Comparison of ENCODE assay signal across 15 cellular contexts in genomic region chr2:7468955-7469354, GRCh38.
DNase-seq lines count a peak whose midpoint lies in the region; ATAC-seq lines count a peak whose summit lies in the region.
"Had no signal": no experiment of that assay in that cellular context is flagged by ENCODE, and none has a peak within 500 bp of the region (broad histone marks: within the 10 kb centered on the region; RNA-seq: fewer than 3 reads in every experiment).

No MANE protein-coding gene starts in this region.

- H3K9ac ChIP-seq in GM23248 = no peak overlapping the region

- H3K4me3 ChIP-seq in GM23248 = no peak overlapping the region

- no peaks in the 10 kb centered on the region for H4K20me1 ChIP-seq in GM23248 (ENCODE audit: insufficient read depth)

- H3F3A ChIP-seq in GM23248 (ENCODE audit: insufficient read depth) = no peaks in the 10 kb centered on the region

- H3K36me3 ChIP-seq in GM23248 (ENCODE audit: low read depth) = no peaks in the 10 kb centered on the region

- H3K9me3 Mint-ChIP-seq in activated CD8-positive, alpha-beta memory T cell treated with anti-CD3 and anti-CD28 coated beads, Interleukin-2, amount 10 ng/mL, durations not matched to agents 7 days and 5 days (ENCODE audit: low read depth) = peaks cover 8% of the 10 kb centered on the region
- no peaks in the 10 kb centered on the region for H3K9me3 Mint-ChIP-seq in activated T-helper 17 cell treated with anti-CD3 and anti-CD28 coated beads, Interleukin-2, amount 50 U/mL, for 72 hours
- H3K9me3 Mint-ChIP-seq in natural killer cell treated with Interleukin-12 subunit alpha and Interleukin-12 subunit beta and Interleukin-15 and Interleukin-18, amount 100 ng/mL, for 72 hours = peaks cover 3% of the 10 kb centered on the region

- H3K4me3 Mint-ChIP-seq in activated CD8-positive, alpha-beta memory T cell treated with anti-CD3 and anti-CD28 coated beads, Interleukin-2, amount 10 ng/mL, durations not matched to agents 7 days and 5 days = no peak overlapping the region
- H3K4me3 Mint-ChIP-seq in activated T-helper 17 cell treated with anti-CD3 and anti-CD28 coated beads, Interleukin-2, amount 50 U/mL, for 72 hours = no peak overlapping the region
- H3K4me3 Mint-ChIP-seq in natural killer cell treated with Interleukin-12 subunit alpha and Interleukin-12 subunit beta and Interleukin-15 and Interleukin-18, amount 100 ng/mL, for 72 hours = peak overlapping the region; percentile 73

- H3K36me3 Mint-ChIP-seq in activated CD8-positive, alpha-beta memory T cell treated with anti-CD3 and anti-CD28 coated beads, Interleukin-2, amount 10 ng/mL, durations not matched to agents 7 days and 5 days = peaks cover 21% of the 10 kb centered on the region
- peaks cover 8% of the 10 kb centered on the region for H3K36me3 Mint-ChIP-seq in activated T-helper 17 cell treated with anti-CD3 and anti-CD28 coated beads, Interleukin-2, amount 50 U/mL, for 72 hours (ENCODE audit: low read depth)
- H3K36me3 Mint-ChIP-seq in natural killer cell treated with Interleukin-12 subunit alpha and Interleukin-12 subunit beta and Interleukin-15 and Interleukin-18, amount 100 ng/mL, for 72 hours = peaks cover 26% of the 10 kb centered on the region

- H3K4me1 ChIP-seq in GM23248 (ENCODE audit: insufficient read depth) = no peaks in the 10 kb centered on the region

- no peaks in the 10 kb centered on the region for H3K27me3 ChIP-seq in GM23248 (replicated peaks; ENCODE audit: insufficient read depth)

- H3K9me3 ChIP-seq in GM23248 (ENCODE audit: low read depth) = no peaks in the 10 kb centered on the region

- H3K27ac Mint-ChIP-seq in activated CD8-positive, alpha-beta memory T cell treated with anti-CD3 and anti-CD28 coated beads, Interleukin-2, amount 10 ng/mL, durations not matched to agents 7 days and 5 days = peak overlapping the region; percentile 95
- H3K27ac Mint-ChIP-seq in activated T-helper 17 cell treated with anti-CD3 and anti-CD28 coated beads, Interleukin-2, amount 50 U/mL, for 72 hours = peak overlapping the region; percentile 86
- H3K27ac Mint-ChIP-seq in natural killer cell treated with Interleukin-12 subunit alpha and Interleukin-12 subunit beta and Interleukin-15 and Interleukin-18, amount 100 ng/mL, for 72 hours = peak overlapping the region; percentile 75 to 94

- DNase-seq in activated CD8-positive, alpha-beta memory T cell treated with anti-CD3 and anti-CD28 coated beads, Interleukin-2, amount 10 ng/mL, durations not matched to agents 7 days and 5 days = no peak
- DNase-seq in activated CD8-positive, alpha-beta memory T cell treated with anti-CD3 and anti-CD28 coated beads for 24 hours = no peak
- DNase-seq in GM23248 (peak; percentile 9), SW480 (ENCODE audit: low spot score) (no peak)
- no peak for DNase-seq in natural killer cell treated with Interleukin-12 subunit alpha and Interleukin-12 subunit beta and Interleukin-15 and Interleukin-18, amount 100 ng/mL, for 72 hours (ENCODE audit: low spot score)
- DNase-seq: HCEC 1CT, Karpas-422, MM.1S, NCI-H1105, NCI-H1694 treated with DMSO at 0.1 percent for 48 hours, NCI-H446 treated with DMSO at 0.1 percent for 48 hours, NCI-H748 treated with DMSO at 0.1 percent for 48 hours, PC-3 had no signal

- CTCF ChIA-PET in activated CD8-positive, alpha-beta memory T cell treated with anti-CD3 and anti-CD28 coated beads, Interleukin-2, amount 10 ng/mL, durations not matched to agents 7 days and 5 days (lab: Charles Lee) = interaction anchor here (0.9 to 1.3 kb wide), 3 partner anchors 39 to 56 kb away, joined by 3 to 4 read pairs (median 4); no protein-coding TSS in a partner anchor

- H2AFZ ChIP-seq in GM23248 = no peak overlapping the region

- no peak overlapping the region for H3K27ac ChIP-seq in GM23248

- in situ Hi-C loops in GM23248 (cut with MboI) = no loop called here

- WGBS in GM23248 (ENCODE audit: low coverage in 1 of 2, low lambda C conversion rate in 2 of 2, missing lambda C conversion rate in 2 of 2), 2 experiments = 88 to 97% methylated on average over 1 of the region's 1 CpG

- no peaks in the 10 kb centered on the region for H3K27me3 Mint-ChIP-seq in activated CD8-positive, alpha-beta memory T cell treated with anti-CD3 and anti-CD28 coated beads, Interleukin-2, amount 10 ng/mL, durations not matched to agents 7 days and 5 days
- H3K27me3 Mint-ChIP-seq in activated T-helper 17 cell treated with anti-CD3 and anti-CD28 coated beads, Interleukin-2, amount 50 U/mL, for 72 hours = peaks cover 12% of the 10 kb centered on the region
- no peaks in the 10 kb centered on the region for H3K27me3 Mint-ChIP-seq in natural killer cell treated with Interleukin-12 subunit alpha and Interleukin-12 subunit beta and Interleukin-15 and Interleukin-18, amount 100 ng/mL, for 72 hours

- no peaks in the 10 kb centered on the region for H3K79me2 ChIP-seq in GM23248 (ENCODE audit: insufficient read depth)

- H3K9me2 ChIP-seq in GM23248 (ENCODE audit: insufficient read depth) = no peaks in the 10 kb centered on the region

- no peak for ATAC-seq in activated CD8-positive, alpha-beta memory T cell treated with anti-CD3 and anti-CD28 coated beads, Interleukin-2, amount 10 ng/mL, durations not matched to agents 7 days and 5 days
- ATAC-seq in activated T-helper 17 cell treated with anti-CD3 and anti-CD28 coated beads, Interleukin-2, amount 50 U/mL, for 72 hours (replicated peaks) = no peak
- ATAC-seq in natural killer cell treated with Interleukin-12 subunit alpha and Interleukin-12 subunit beta and Interleukin-15 and Interleukin-18, amount 100 ng/mL, for 72 hours = no peak
- no peak for ATAC-seq in GM18870 (IDR thresholded peaks at IDR 0.05; ENCODE audit: unreplicated experiment)
- ATAC-seq: PC-3 had no signal

- no peak overlapping the region for H3K4me2 ChIP-seq in GM23248 (ENCODE audit: unreplicated experiment)

- peaks cover 53% of the 10 kb centered on the region for H3K4me1 Mint-ChIP-seq in activated CD8-positive, alpha-beta memory T cell treated with anti-CD3 and anti-CD28 coated beads, Interleukin-2, amount 10 ng/mL, durations not matched to agents 7 days and 5 days
- peaks cover 18% of the 10 kb centered on the region for H3K4me1 Mint-ChIP-seq in activated T-helper 17 cell treated with anti-CD3 and anti-CD28 coated beads, Interleukin-2, amount 50 U/mL, for 72 hours
- H3K4me1 Mint-ChIP-seq in natural killer cell treated with Interleukin-12 subunit alpha and Interleukin-12 subunit beta and Interleukin-15 and Interleukin-18, amount 100 ng/mL, for 72 hours (ENCODE audit: low read depth in 2 of 2) = peaks cover 43 to 61% of the 10 kb centered on the region in 2 donors
